ENCODE assay signal across 16 cellular contexts in genomic region chr17:55463600-55463999, GRCh38. TPM values are rescaled to one million over a fixed set of nuclear protein-coding genes. Genes with fewer than 3 reads are reported as not detected.
DNase-seq lines count a peak whose midpoint lies in the region; ATAC-seq, FAIRE-seq and TF ChIP-seq lines count a peak whose summit lies in the region.
"Had no signal": no experiment of that assay in that cellular context is flagged by ENCODE, and none has a peak within 500 bp of the region (broad histone marks: within the 10 kb centered on the region; RNA-seq: fewer than 3 reads in every experiment).

No MANE protein-coding gene starts in this region.

- no peak overlapping the region for H3K9ac ChIP-seq in GM12878 (ENCODE audit: control insufficient read depth, insufficient read depth, low read length)

- H3K27ac ChIP-seq in GM12878 (ENCODE audit: control insufficient read depth, insufficient read depth) = peak overlapping the region; percentile 27; the same call in 1 of the 2 replicates
- no peak overlapping the region for H3K27ac ChIP-seq in esophagus muscularis mucosa (replicated peaks in 1 of 4)

- H3K4me3 ChIP-seq in GM12878 = no peak overlapping the region
- H3K4me3 ChIP-seq in esophagus muscularis mucosa = no peak overlapping the region

- no peaks in the 10 kb centered on the region for H3K79me2 ChIP-seq in GM12878 (ENCODE audit: control insufficient read depth, insufficient read depth, low read length)

- POLR2A ChIA-PET in GM12878 (lab: Charles Lee) = interaction anchor here (0.6 to 1.2 kb wide), 3 partner anchors 18 to 47 kb away, joined by 3 to 6 read pairs (median 4); no protein-coding TSS in a partner anchor

- SMC1A ChIA-PET in GM12878 (lab: Charles Lee; ENCODE audit: uncharacterized antibody, unreplicated experiment) = interaction anchor here (1.0 to 4.8 kb wide), 5 partner anchors 22 to 47 kb away, joined by 3 to 46 read pairs (median 4); no protein-coding TSS in a partner anchor

- peak; percentile 66 for DNase-seq in GM12878 (ENCODE audit: low read depth, low spot score)
- no peak for DNase-seq in NCI-H82 (lab: John Stamatoyannopoulos, UW)
- DNase-seq in GF-D8 (lab: John Stamatoyannopoulos, UW) = no peak
- no peak for DNase-seq in esophagus muscularis mucosa (ENCODE audit: extremely low spot score)
- DNase-seq in dedifferentiated amniotic fluid mesenchymal stem cell (ENCODE audit: extremely low spot score) = no peak
- DNase-seq: central memory CD4-positive, alpha-beta T cell; kidney; NCI-H1694 treated with DMSO at 0.1 percent for 48 hours; PC-3; stimulated activated CD4-positive, alpha-beta T cell treated with anti-CD3 and anti-CD28 coated beads, Interleukin-12 subunit alpha, Interleukin-12 subunit beta, amount 100 ng/mL, for 4 hours had no signal

- H3K4me1 ChIP-seq in GM12878 (ENCODE audit: control insufficient read depth, insufficient read depth, low read length) (peaks cover 25% of the 10 kb centered on the region), esophagus muscularis mucosa (peaks cover 13 to 21% (median 16%) of the 10 kb centered on the region in 4 donors)

- no peak for TF ChIP-seq RAD21 in GM12878 (IDR thresholded peaks at IDR 0.05; ENCODE audit: insufficient read depth, low read depth, low read length)

- in situ Hi-C loops in GM12878 (cut with MboI) = no loop called here

- ATAC-seq in GM18867 (IDR thresholded peaks at IDR 0.05; ENCODE audit: unreplicated experiment) (peak; percentile 89), GM21515 (IDR thresholded peaks at IDR 0.05; ENCODE audit: unreplicated experiment) (peak; percentile 73), HG03135 (IDR thresholded peaks at IDR 0.05; ENCODE audit: unreplicated experiment) (peak; percentile 59), GM12878 (peak; percentile 72)
- ATAC-seq: PC-3 had no signal

- FAIRE-seq in GM12878 (lab: Jason Lieb, UNC) = no peak
- FAIRE-seq: kidney had no signal

- BruUV-seq in GM12878 (replicated peaks; lab: Mats Ljungman, UMichigan) = no TSS peak

- H3K27me3 ChIP-seq in GM12878 (replicated peaks in 1 of 2; ENCODE audit: control insufficient read depth in 2 of 2, insufficient read depth in 2 of 2, low read length in 1 of 2) = no peaks in the 10 kb centered on the region
- no peaks in the 10 kb centered on the region for H3K27me3 ChIP-seq in esophagus muscularis mucosa

- WGBS in GM12878 (ENCODE audit: insufficient coverage, insufficient replicate concordance, low lambda C conversion rate, missing lambda C conversion rate) = 0% methylated on average over 2 of the region's 2 CpGs
- WGBS in esophagus muscularis mucosa = 72% methylated on average over 2 of the region's 2 CpGs

- RAD21 ChIA-PET in GM12878 (lab: Charles Lee; ENCODE audit: unreplicated experiment) = interaction anchor here (2.5 kb wide), 1 partner anchor 27 kb away, joined by 8 read pairs; no protein-coding TSS in a partner anchor

- TF ChIP-seq CTCF in GM12878 (IDR thresholded peaks at IDR 0.05 in 2 of 3, conservative IDR thresholded peaks at IDR 0.05 in 1 of 3; ENCODE audit: control insufficient read depth in 2 of 3, extremely low read depth in 1 of 3, insufficient read depth in 1 of 3, low read depth in 3 of 3, low read length in 3 of 3) (no peak), esophagus muscularis mucosa (IDR thresholded peaks at IDR 0.05) (no peak)

- H2AFZ ChIP-seq in GM12878 (ENCODE audit: control insufficient read depth, low read depth, low read length) = no peak overlapping the region

- no peaks in the 10 kb centered on the region; the same call in 2 of the 3 replicates for H3K9me3 ChIP-seq in GM12878 (replicated peaks; ENCODE audit: control insufficient read depth, insufficient read depth, low read length)
- no peaks in the 10 kb centered on the region for H3K9me3 ChIP-seq in esophagus muscularis mucosa

- H3K4me2 ChIP-seq in GM12878 (ENCODE audit: control insufficient read depth, insufficient read depth) = 0 out of 2 replicates have a peak overlapping the region, but pooled peaks have one; percentile 13

- H3K36me3 ChIP-seq in GM12878 (ENCODE audit: control insufficient read depth in 2 of 2, insufficient read depth in 2 of 2, low read length in 1 of 2) (no peaks in the 10 kb centered on the region), esophagus muscularis mucosa (no peaks in the 10 kb centered on the region)

- TF ChIP-seq EP300 in GM12878 (IDR thresholded peaks at IDR 0.05; ENCODE audit: borderline replicate concordance in 1 of 2, control insufficient read depth in 1 of 2, low read depth in 2 of 2, low read length in 2 of 2) = no peak
- no peak for TF ChIP-seq EP300 in esophagus muscularis mucosa (IDR thresholded peaks at IDR 0.05)

- intact Hi-C loops in GM12878 (cut with micrococcal nuclease; ENCODE audit: unreplicated experiment) = loop anchor here (2.0 kb wide), 1 partner anchor 27 kb away; no protein-coding TSS in a partner anchor
- intact Hi-C loops in esophagus muscularis mucosa (cut with DNase I) = no loop called here

- CTCF ChIA-PET in GM12878 (lab: Yijun Ruan, JAX) = interaction anchor here (0.9 to 1.0 kb wide), 2 partner anchors 46 to 51 kb away, joined by 3 to 4 read pairs; no protein-coding TSS in a partner anchor

- no peaks in the 10 kb centered on the region for H4K20me1 ChIP-seq in GM12878 (ENCODE audit: control insufficient read depth, insufficient read depth)

- TF ChIP-seq POLR2A in GM12878 (IDR thresholded peaks at IDR 0.05; ENCODE audit: low read depth, low read length) (no peak), esophagus muscularis mucosa (IDR thresholded peaks at IDR 0.05; ENCODE audit: low read depth) (no peak)

TF ChIP-seq in GM12878, 131 proteins besides CTCF, POLR2A, EP300 and RAD21 (continues in another document):
- TF ChIP-seq SUZ12 (IDR thresholded peaks at IDR 0.05; ENCODE audit: unreplicated experiment) = no peak
- peak; percentile 19; the same call in 1 of the 2 replicates for TF ChIP-seq ZNF384 (IDR thresholded peaks at IDR 0.05; ENCODE audit: borderline replicate concordance, low read depth, low read length)
- no peak for TF ChIP-seq PAX5 (IDR thresholded peaks at IDR 0.05; ENCODE audit: borderline replicate concordance, low read depth, low read length)
- no peak for TF ChIP-seq ZNF274 (IDR thresholded peaks at IDR 0.05; ENCODE audit: insufficient read depth, insufficient read length)
- TF ChIP-seq STAT1 (conservative IDR thresholded peaks at IDR 0.05) = no peak
- no peak for TF ChIP-seq STAT3 (IDR thresholded peaks at IDR 0.05; ENCODE audit: low read depth, low read length)
- no peak for TF ChIP-seq MAX (IDR thresholded peaks at IDR 0.05; ENCODE audit: low read depth, low read length)
- 0 out of 2 replicates have a peak, but pooled peaks have one; percentile 15 for TF ChIP-seq NBN (IDR thresholded peaks at IDR 0.05)
- TF ChIP-seq, protein P1, sequence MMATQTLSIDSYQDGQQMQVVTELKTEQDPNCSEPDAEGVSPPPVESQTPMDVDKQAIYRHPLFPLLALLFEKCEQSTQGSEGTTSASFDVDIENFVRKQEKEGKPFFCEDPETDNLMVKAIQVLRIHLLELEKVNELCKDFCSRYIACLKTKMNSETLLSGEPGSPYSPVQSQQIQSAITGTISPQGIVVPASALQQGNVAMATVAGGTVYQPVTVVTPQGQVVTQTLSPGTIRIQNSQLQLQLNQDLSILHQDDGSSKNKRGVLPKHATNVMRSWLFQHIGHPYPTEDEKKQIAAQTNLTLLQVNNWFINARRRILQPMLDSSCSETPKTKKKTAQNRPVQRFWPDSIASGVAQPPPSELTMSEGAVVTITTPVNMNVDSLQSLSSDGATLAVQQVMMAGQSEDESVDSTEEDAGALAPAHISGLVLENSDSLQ (IDR thresholded peaks at IDR 0.05) = no peak
- no peak for TF ChIP-seq KAT2A (conservative IDR thresholded peaks at IDR 0.05; ENCODE audit: control insufficient read depth, low read depth, low read length)

RNA-seq across cellular contexts. Expression of gene MMD, which starts 42.0 kb away (rescaled TPM):
- 88.8 and 95.5 TPM in 2 replicates for total RNA-seq in GM12878 (2013; cell fraction: nucleolus; rRNA removed)
- total RNA-seq in GM12878 (2014; rRNA removed) = 22.6 and 28.8 TPM in 2 replicates
- 18.6 and 20.6 TPM in 2 replicates for total RNA-seq in GM12878 (2014; rRNA removed; fragmentation: Illumina TruSeq; extraction: Trizol)
- total RNA-seq in GM12878 (2021) = 24.2 and 25.2 TPM in 2 replicates
- 5.1 TPM for polyA plus RNA-seq in GM12878 (2011; ENCODE audit: low read depth)
- polyA plus RNA-seq in GM12878 (2011; rRNA removed) = 46.7 and 53.5 TPM in 2 replicates
- 19.0 and 23.0 TPM in 2 replicates for polyA plus RNA-seq in GM12878 (2011; cell fraction: cytosol; rRNA removed)
- 23.6 and 27.5 TPM in 2 replicates for polyA plus RNA-seq in GM12878 (2011; cell fraction: nucleus; rRNA removed)
- 9.9 and 10.8 TPM in 2 replicates for polyA plus RNA-seq in GM12878 (2012)
- 22.1 and 29.2 TPM in 2 replicates for polyA plus RNA-seq in GM12878 (2014; fragmentation: Illumina TruSeq; extraction: Trizol)
- polyA plus RNA-seq in GM12878 (2014; fragmentation: Nextera tagmentation; extraction: Ambion mirVana) = 10 to 100 TPM in 1 of 2 experiments, 1 to 10 TPM in 1; 8.0 to 12.1 TPM
- polyA plus RNA-seq in GM12878 (2014; rRNA removed) = 20.3 and 22.8 TPM in 2 replicates
- 10 to 100 TPM; 23.0 to 24.0 TPM for polyA plus RNA-seq in GM12878 (2016; fragmentation: Nextera tagmentation; extraction: Ambion mirVana)
- 22.3 and 29.7 TPM in 2 replicates for polyA minus RNA-seq in GM12878 (2011; rRNA and poly(A)+ RNA removed)
- polyA minus RNA-seq in GM12878 (2011; cell fraction: cytosol; rRNA and poly(A)+ RNA removed) = 10.5 and 12.4 TPM in 2 replicates
- polyA minus RNA-seq in GM12878 (2011; cell fraction: nucleus; rRNA and poly(A)+ RNA removed) = 27.1 and 30.5 TPM in 2 replicates
- 10 to 100 TPM; 28.5 to 43.9 (median 32.4) TPM for total RNA-seq in esophagus muscularis mucosa

RNA-seq across cellular contexts. Expression of gene SMIM36, which starts 47.7 kb away (rescaled TPM):
- total RNA-seq in GM12878 (2013; cell fraction: nucleolus; rRNA removed) = not detected in 2 replicates
- not detected in 2 replicates for total RNA-seq in GM12878 (2014; rRNA removed)
- total RNA-seq in GM12878 (2014; rRNA removed; fragmentation: Illumina TruSeq; extraction: Trizol) = not detected in 2 replicates
- not detected in 2 replicates for total RNA-seq in GM12878 (2021)
- polyA plus RNA-seq in GM12878 (2011; ENCODE audit: low read depth) = not detected
- not detected in 2 replicates for polyA plus RNA-seq in GM12878 (2011; rRNA removed)
- not detected in 2 replicates for polyA plus RNA-seq in GM12878 (2011; cell fraction: cytosol; rRNA removed)
- polyA plus RNA-seq in GM12878 (2011; cell fraction: nucleus; rRNA removed) = not detected in 2 replicates
- polyA plus RNA-seq in GM12878 (2012) = not detected in 2 replicates
- polyA plus RNA-seq in GM12878 (2014; fragmentation: Illumina TruSeq; extraction: Trizol) = not detected in 2 replicates
- polyA plus RNA-seq in GM12878 (2014; fragmentation: Nextera tagmentation; extraction: Ambion mirVana) = not detected
- not detected in 2 replicates for polyA plus RNA-seq in GM12878 (2014; rRNA removed)
- not detected for polyA plus RNA-seq in GM12878 (2016; fragmentation: Nextera tagmentation; extraction: Ambion mirVana)
- polyA minus RNA-seq in GM12878 (2011; rRNA and poly(A)+ RNA removed) = not detected in 2 replicates
- not detected in 2 replicates for polyA minus RNA-seq in GM12878 (2011; cell fraction: cytosol; rRNA and poly(A)+ RNA removed)
- not detected in 2 replicates for polyA minus RNA-seq in GM12878 (2011; cell fraction: nucleus; rRNA and poly(A)+ RNA removed)
- total RNA-seq in esophagus muscularis mucosa = not detected
- total RNA-seq: fibroblast of lung, HT-29, kidney, PC-3 had no signal
- polyA plus RNA-seq: fibroblast of lung, neural cell had no signal
